In the genomic region with DNA sequence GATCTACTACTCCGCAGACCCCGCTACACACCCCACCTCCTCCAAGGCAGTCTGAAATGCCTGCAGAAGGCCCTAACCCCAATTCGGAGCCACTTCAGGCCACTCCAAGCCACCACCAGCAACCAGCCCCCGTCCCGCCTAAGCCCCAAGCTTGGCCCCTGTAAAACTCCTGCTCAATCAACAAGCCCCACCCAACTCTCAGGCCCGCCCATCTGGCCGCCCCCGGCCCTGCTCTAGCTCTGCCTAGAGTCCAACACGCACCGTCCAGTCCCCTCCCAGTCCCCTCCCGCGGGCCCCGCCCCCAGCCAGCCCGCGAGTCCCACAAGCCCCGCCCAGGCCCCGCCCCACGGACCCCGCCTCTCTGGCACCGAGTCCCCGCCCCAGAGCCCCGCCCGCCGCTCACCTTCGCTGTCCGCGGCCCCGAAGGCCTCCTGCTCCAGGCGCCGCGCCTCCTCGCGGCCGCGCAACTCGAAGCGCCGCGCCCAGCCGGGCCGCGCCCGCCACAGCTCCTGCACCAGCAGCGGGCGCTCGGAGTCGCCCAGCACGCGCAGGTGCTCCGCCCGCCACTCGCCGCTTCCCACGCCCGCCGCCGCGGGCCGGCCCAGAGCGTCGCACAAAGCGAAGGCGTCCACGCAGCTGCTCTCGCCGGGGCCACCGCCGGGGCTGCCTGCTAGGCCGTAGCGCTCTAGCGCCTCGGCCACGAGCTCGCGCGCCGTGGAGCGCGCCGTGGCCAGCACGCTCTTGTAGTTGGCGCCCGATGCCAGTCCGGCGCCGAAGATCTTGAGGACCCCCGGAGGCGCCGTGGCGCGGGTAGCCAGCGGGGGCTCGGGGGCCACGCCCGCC, we compare ENCODE assay signal across 1 cellular context.
A peak's percentile ranks its signal among the peaks of the same experiment; 100 is the strongest.
TF ChIP-seq lines count a peak whose summit lies in the region.

No MANE protein-coding gene starts in this region.

TF ChIP-seq in HepG2, 621 proteins besides CTCF, POLR2A, EP300 and RAD21 (continued from another document and continues in another):
- TF ChIP-seq, protein P1, sequence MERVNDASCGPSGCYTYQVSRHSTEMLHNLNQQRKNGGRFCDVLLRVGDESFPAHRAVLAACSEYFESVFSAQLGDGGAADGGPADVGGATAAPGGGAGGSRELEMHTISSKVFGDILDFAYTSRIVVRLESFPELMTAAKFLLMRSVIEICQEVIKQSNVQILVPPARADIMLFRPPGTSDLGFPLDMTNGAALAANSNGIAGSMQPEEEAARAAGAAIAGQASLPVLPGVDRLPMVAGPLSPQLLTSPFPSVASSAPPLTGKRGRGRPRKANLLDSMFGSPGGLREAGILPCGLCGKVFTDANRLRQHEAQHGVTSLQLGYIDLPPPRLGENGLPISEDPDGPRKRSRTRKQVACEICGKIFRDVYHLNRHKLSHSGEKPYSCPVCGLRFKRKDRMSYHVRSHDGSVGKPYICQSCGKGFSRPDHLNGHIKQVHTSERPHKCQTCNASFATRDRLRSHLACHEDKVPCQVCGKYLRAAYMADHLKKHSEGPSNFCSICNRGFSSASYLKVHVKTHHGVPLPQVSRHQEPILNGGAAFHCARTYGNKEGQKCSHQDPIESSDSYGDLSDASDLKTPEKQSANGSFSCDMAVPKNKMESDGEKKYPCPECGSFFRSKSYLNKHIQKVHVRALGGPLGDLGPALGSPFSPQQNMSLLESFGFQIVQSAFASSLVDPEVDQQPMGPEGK (CRISPR knock-in tag; IDR thresholded peaks at IDR 0.05), result peak; percentile 79
- TF ChIP-seq ZEB1 (IDR thresholded peaks at IDR 0.05; ENCODE audit: insufficient replicate concordance, low read depth) (no peak), ZNF232 (CRISPR knock-in tag; IDR thresholded peaks at IDR 0.05; ENCODE audit: borderline replicate concordance) (no peak), ZNF546 (CRISPR knock-in tag; conservative IDR thresholded peaks at IDR 0.05) (peak; percentile 73; the same call in 1 of the 2 replicates), ZNF234 (CRISPR knock-in tag; conservative IDR thresholded peaks at IDR 0.05) (no peak), ZNF619 (CRISPR knock-in tag; IDR thresholded peaks at IDR 0.05) (no peak), SAFB2 (CRISPR knock-in tag; IDR thresholded peaks at IDR 0.05; ENCODE audit: borderline replicate concordance, low read depth) (no peak; the same call in 1 of the 2 replicates), ZNF547 (CRISPR knock-in tag; IDR thresholded peaks at IDR 0.05) (peak; percentile 86; the same call in 1 of the 2 replicates), SIN3A (IDR thresholded peaks at IDR 0.05; ENCODE audit: borderline replicate concordance, low read depth, low read length) (no peak), RARA (CRISPR knock-in tag; IDR thresholded peaks at IDR 0.05) (0 out of 2 replicates have a peak, but pooled peaks have one; percentile 14), KMT2B (CRISPR knock-in tag; IDR thresholded peaks at IDR 0.05) (no peak), ZNF3 (CRISPR knock-in tag; IDR thresholded peaks at IDR 0.05) (no peak), HDAC2 (CRISPR knock-in tag; IDR thresholded peaks at IDR 0.05) (no peak), ZNF138 (CRISPR knock-in tag; IDR thresholded peaks at IDR 0.05; ENCODE audit: low read depth) (no peak), ZBTB7B (CRISPR knock-in tag; IDR thresholded peaks at IDR 0.05) (no peak), ZNF724P (CRISPR knock-in tag; IDR thresholded peaks at IDR 0.05; ENCODE audit: borderline replicate concordance) (peak; percentile 72; the same call in 1 of the 2 replicates), ZNF670 (CRISPR knock-in tag; IDR thresholded peaks at IDR 0.05; ENCODE audit: borderline replicate concordance) (no peak), ZC3H4 (CRISPR knock-in tag; IDR thresholded peaks at IDR 0.05; ENCODE audit: borderline replicate concordance) (no peak), BRCA1 (CRISPR knock-in tag; IDR thresholded peaks at IDR 0.05) (no peak), MYNN (CRISPR knock-in tag; IDR thresholded peaks at IDR 0.05; ENCODE audit: low read depth) (no peak), SP1 (IDR thresholded peaks at IDR 0.05) (no peak), SP1 (CRISPR knock-in tag; IDR thresholded peaks at IDR 0.05) (no peak; the same call in 1 of the 2 replicates), FOSL1 (CRISPR knock-in tag; IDR thresholded peaks at IDR 0.05; ENCODE audit: borderline replicate concordance) (no peak), ZNF75D (CRISPR knock-in tag; IDR thresholded peaks at IDR 0.05; ENCODE audit: borderline replicate concordance) (no peak), FOSL2 (CRISPR knock-in tag; IDR thresholded peaks at IDR 0.05) (no peak), THYN1 (CRISPR knock-in tag; IDR thresholded peaks at IDR 0.05; ENCODE audit: borderline replicate concordance, low read depth) (no peak), ZNF737 (CRISPR knock-in tag; IDR thresholded peaks at IDR 0.05; ENCODE audit: borderline replicate concordance) (no peak), RAD51 (IDR thresholded peaks at IDR 0.05; ENCODE audit: borderline replicate concordance) (no peak)
- TF ChIP-seq, protein P2, sequence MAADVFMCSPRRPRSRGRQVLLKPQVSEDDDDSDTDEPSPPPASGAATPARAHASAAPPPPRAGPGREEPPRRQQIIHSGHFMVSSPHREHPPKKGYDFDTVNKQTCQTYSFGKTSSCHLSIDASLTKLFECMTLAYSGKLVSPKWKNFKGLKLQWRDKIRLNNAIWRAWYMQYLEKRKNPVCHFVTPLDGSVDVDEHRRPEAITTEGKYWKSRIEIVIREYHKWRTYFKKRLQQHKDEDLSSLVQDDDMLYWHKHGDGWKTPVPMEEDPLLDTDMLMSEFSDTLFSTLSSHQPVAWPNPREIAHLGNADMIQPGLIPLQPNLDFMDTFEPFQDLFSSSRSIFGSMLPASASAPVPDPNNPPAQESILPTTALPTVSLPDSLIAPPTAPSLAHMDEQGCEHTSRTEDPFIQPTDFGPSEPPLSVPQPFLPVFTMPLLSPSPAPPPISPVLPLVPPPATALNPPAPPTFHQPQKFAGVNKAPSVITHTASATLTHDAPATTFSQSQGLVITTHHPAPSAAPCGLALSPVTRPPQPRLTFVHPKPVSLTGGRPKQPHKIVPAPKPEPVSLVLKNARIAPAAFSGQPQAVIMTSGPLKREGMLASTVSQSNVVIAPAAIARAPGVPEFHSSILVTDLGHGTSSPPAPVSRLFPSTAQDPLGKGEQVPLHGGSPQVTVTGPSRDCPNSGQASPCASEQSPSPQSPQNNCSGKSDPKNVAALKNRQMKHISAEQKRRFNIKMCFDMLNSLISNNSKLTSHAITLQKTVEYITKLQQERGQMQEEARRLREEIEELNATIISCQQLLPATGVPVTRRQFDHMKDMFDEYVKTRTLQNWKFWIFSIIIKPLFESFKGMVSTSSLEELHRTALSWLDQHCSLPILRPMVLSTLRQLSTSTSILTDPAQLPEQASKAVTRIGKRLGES (CRISPR knock-in tag; IDR thresholded peaks at IDR 0.05; ENCODE audit: borderline replicate concordance), result no peak
- TF ChIP-seq, protein P3, sequence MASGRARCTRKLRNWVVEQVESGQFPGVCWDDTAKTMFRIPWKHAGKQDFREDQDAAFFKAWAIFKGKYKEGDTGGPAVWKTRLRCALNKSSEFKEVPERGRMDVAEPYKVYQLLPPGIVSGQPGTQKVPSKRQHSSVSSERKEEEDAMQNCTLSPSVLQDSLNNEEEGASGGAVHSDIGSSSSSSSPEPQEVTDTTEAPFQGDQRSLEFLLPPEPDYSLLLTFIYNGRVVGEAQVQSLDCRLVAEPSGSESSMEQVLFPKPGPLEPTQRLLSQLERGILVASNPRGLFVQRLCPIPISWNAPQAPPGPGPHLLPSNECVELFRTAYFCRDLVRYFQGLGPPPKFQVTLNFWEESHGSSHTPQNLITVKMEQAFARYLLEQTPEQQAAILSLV (CRISPR knock-in tag; IDR thresholded peaks at IDR 0.05; ENCODE audit: borderline replicate concordance), result no peak
- TF ChIP-seq, protein P4, sequence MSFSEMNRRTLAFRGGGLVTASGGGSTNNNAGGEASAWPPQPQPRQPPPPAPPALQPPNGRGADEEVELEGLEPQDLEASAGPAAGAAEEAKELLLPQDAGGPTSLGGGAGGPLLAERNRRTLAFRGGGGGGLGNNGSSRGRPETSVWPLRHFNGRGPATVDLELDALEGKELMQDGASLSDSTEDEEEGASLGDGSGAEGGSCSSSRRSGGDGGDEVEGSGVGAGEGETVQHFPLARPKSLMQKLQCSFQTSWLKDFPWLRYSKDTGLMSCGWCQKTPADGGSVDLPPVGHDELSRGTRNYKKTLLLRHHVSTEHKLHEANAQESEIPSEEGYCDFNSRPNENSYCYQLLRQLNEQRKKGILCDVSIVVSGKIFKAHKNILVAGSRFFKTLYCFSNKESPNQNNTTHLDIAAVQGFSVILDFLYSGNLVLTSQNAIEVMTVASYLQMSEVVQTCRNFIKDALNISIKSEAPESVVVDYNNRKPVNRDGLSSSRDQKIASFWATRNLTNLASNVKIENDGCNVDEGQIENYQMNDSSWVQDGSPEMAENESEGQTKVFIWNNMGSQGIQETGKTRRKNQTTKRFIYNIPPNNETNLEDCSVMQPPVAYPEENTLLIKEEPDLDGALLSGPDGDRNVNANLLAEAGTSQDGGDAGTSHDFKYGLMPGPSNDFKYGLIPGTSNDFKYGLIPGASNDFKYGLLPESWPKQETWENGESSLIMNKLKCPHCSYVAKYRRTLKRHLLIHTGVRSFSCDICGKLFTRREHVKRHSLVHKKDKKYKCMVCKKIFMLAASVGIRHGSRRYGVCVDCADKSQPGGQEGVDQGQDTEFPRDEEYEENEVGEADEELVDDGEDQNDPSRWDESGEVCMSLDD (CRISPR knock-in tag; IDR thresholded peaks at IDR 0.05; ENCODE audit: borderline replicate concordance), result no peak
- TF ChIP-seq, protein P5, sequence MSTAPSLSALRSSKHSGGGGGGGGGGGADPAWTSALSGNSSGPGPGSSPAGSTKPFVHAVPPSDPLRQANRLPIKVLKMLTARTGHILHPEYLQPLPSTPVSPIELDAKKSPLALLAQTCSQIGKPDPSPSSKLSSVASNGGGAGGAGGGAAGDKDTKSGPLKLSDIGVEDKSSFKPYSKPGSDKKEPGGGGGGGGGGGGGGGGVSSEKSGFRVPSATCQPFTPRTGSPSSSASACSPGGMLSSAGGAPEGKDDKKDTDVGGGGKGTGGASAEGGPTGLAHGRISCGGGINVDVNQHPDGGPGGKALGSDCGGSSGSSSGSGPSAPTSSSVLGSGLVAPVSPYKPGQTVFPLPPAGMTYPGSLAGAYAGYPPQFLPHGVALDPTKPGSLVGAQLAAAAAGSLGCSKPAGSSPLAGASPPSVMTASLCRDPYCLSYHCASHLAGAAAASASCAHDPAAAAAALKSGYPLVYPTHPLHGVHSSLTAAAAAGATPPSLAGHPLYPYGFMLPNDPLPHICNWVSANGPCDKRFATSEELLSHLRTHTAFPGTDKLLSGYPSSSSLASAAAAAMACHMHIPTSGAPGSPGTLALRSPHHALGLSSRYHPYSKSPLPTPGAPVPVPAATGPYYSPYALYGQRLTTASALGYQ (CRISPR knock-in tag; IDR thresholded peaks at IDR 0.05), result peak; percentile 33; the same call in 1 of the 2 replicates
- TF ChIP-seq, protein P6, sequence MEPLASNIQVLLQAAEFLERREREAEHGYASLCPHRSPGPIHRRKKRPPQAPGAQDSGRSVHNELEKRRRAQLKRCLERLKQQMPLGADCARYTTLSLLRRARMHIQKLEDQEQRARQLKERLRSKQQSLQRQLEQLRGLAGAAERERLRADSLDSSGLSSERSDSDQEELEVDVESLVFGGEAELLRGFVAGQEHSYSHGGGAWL (CRISPR knock-in tag; IDR thresholded peaks at IDR 0.05), result peak; percentile 46; the same call in 1 of the 2 replicates
- TF ChIP-seq, protein P7, sequence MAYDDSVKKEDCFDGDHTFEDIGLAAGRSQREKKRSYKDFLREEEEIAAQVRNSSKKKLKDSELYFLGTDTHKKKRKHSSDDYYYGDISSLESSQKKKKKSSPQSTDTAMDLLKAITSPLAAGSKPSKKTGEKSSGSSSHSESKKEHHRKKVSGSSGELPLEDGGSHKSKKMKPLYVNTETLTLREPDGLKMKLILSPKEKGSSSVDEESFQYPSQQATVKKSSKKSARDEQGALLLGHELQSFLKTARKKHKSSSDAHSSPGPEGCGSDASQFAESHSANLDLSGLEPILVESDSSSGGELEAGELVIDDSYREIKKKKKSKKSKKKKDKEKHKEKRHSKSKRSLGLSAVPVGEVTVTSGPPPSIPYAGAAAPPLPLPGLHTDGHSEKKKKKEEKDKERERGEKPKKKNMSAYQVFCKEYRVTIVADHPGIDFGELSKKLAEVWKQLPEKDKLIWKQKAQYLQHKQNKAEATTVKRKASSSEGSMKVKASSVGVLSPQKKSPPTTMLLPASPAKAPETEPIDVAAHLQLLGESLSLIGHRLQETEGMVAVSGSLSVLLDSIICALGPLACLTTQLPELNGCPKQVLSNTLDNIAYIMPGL (CRISPR knock-in tag; IDR thresholded peaks at IDR 0.05; ENCODE audit: borderline replicate concordance in 1 of 2, low read depth in 1 of 2), result peak; percentile 62 to 64; a peak in 2 of 4 replicates
- TF ChIP-seq, protein P8, sequence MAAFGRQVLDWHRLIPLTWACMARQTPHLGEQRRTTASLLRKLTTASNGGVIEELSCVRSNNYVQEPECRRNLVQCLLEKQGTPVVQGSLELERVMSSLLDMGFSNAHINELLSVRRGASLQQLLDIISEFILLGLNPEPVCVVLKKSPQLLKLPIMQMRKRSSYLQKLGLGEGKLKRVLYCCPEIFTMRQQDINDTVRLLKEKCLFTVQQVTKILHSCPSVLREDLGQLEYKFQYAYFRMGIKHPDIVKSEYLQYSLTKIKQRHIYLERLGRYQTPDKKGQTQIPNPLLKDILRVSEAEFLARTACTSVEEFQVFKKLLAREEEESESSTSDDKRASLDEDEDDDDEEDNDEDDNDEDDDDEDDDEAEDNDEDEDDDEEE (CRISPR knock-in tag; IDR thresholded peaks at IDR 0.05), result peak; percentile 40; the same call in 1 of the 2 replicates
- TF ChIP-seq, protein P9, sequence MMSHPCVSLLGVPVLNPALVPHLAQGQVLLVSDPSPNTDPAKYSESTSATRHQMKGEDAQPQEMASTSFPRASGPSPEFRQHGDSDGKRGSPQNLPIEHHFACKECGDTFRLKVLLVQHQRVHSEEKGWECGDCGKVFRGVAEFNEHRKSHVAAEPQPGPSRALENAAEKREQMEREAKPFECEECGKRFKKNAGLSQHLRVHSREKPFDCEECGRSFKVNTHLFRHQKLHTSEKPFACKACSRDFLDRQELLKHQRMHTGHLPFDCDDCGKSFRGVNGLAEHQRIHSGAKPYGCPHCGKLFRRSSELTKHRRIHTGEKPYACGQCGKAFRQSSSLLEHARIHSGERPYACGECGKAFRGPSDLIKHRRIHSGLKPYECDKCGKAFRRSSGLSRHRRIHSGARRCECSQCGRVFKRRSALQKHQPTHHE (CRISPR knock-in tag; IDR thresholded peaks at IDR 0.05; ENCODE audit: borderline replicate concordance), result no peak; the same call in 1 of the 2 replicates
- TF ChIP-seq, protein P10, sequence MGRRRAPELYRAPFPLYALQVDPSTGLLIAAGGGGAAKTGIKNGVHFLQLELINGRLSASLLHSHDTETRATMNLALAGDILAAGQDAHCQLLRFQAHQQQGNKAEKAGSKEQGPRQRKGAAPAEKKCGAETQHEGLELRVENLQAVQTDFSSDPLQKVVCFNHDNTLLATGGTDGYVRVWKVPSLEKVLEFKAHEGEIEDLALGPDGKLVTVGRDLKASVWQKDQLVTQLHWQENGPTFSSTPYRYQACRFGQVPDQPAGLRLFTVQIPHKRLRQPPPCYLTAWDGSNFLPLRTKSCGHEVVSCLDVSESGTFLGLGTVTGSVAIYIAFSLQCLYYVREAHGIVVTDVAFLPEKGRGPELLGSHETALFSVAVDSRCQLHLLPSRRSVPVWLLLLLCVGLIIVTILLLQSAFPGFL (CRISPR knock-in tag; IDR thresholded peaks at IDR 0.05), result no peak
- TF ChIP-seq, protein P11, sequence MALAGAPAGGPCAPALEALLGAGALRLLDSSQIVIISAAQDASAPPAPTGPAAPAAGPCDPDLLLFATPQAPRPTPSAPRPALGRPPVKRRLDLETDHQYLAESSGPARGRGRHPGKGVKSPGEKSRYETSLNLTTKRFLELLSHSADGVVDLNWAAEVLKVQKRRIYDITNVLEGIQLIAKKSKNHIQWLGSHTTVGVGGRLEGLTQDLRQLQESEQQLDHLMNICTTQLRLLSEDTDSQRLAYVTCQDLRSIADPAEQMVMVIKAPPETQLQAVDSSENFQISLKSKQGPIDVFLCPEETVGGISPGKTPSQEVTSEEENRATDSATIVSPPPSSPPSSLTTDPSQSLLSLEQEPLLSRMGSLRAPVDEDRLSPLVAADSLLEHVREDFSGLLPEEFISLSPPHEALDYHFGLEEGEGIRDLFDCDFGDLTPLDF (CRISPR knock-in tag; IDR thresholded peaks at IDR 0.05), result no peak; the same call in 1 of the 2 replicates
